In the genomic region with DNA sequence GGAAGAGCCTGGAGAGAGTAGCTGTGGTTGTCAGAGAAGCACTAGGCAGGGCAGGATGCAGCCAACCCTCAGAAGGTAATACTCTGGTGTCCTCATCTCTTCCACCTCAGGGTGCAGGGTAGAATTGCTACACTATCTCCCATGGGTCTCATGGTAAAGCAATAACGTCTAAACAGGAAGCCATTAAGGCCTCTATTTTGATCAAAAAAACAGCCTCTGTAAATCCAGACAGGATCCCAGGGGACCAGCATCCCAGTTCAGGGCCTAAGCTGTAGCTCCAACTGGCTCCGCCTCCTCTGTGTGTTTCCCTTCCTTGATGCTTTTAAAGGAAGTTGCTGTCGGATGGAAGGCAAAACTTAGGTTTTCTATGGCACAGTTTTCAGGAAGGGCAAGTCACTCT, we compare ENCODE assay signal across 15 cellular contexts.
"Had no signal": no experiment of that assay in that cellular context is flagged by ENCODE, and none has a peak within 500 bp of the region (broad histone marks: within the 10 kb centered on the region; RNA-seq: fewer than 3 reads in every experiment).

No MANE protein-coding gene starts in this region.

- H3K27ac ChIP-seq: brain microvascular endothelial cell had no signal

- H3K27me3 Mint-ChIP-seq: activated CD4-positive, alpha-beta memory T cell treated with anti-CD3 and anti-CD28 coated beads for 36 hours; type B pancreatic cell had no signal

- H3K36me3 ChIP-seq: brain microvascular endothelial cell had no signal

- H3K36me3 Mint-ChIP-seq: activated CD4-positive, alpha-beta memory T cell treated with anti-CD3 and anti-CD28 coated beads for 36 hours; activated naive CD8-positive, alpha-beta T cell; natural killer cell; stimulated activated effector memory CD8-positive, alpha-beta T cell treated with anti-CD3 and anti-CD28 coated beads, Interleukin-12 subunit alpha, Interleukin-12 subunit beta, amount 100 ng/mL, for 72 hours had no signal

- H3K4me3 Mint-ChIP-seq: activated CD4-positive, alpha-beta memory T cell treated with anti-CD3 and anti-CD28 coated beads for 36 hours; activated naive CD8-positive, alpha-beta T cell; endodermal cell; natural killer cell; stimulated activated effector memory CD8-positive, alpha-beta T cell treated with anti-CD3 and anti-CD28 coated beads, Interleukin-12 subunit alpha, Interleukin-12 subunit beta, amount 100 ng/mL, for 72 hours; type B pancreatic cell had no signal

- H3K27me3 ChIP-seq: brain microvascular endothelial cell had no signal

- H3K9me3 Mint-ChIP-seq: activated CD4-positive, alpha-beta memory T cell treated with anti-CD3 and anti-CD28 coated beads for 36 hours; endodermal cell; natural killer cell; stimulated activated effector memory CD8-positive, alpha-beta T cell treated with anti-CD3 and anti-CD28 coated beads, Interleukin-12 subunit alpha, Interleukin-12 subunit beta, amount 100 ng/mL, for 72 hours; type B pancreatic cell had no signal

- H3K27ac Mint-ChIP-seq: activated CD4-positive, alpha-beta memory T cell treated with anti-CD3 and anti-CD28 coated beads for 36 hours; activated naive CD8-positive, alpha-beta T cell; endodermal cell; natural killer cell; stimulated activated effector memory CD8-positive, alpha-beta T cell treated with anti-CD3 and anti-CD28 coated beads, Interleukin-12 subunit alpha, Interleukin-12 subunit beta, amount 100 ng/mL, for 72 hours; type B pancreatic cell had no signal

- H3K4me1 Mint-ChIP-seq: natural killer cell; stimulated activated effector memory CD8-positive, alpha-beta T cell treated with anti-CD3 and anti-CD28 coated beads, Interleukin-12 subunit alpha, Interleukin-12 subunit beta, amount 100 ng/mL, for 72 hours had no signal

- DNase-seq: activated CD4-positive, alpha-beta memory T cell treated with anti-CD3 and anti-CD28 coated beads for 36 hours; activated gamma-delta T cell; activated T-cell treated with anti-CD3 and anti-CD28 coated beads, Interleukin-2, amount 50 U/mL, for 48 hours; brain microvascular endothelial cell; cerebellar nuclear complex; endodermal cell; erythroblast; left colon; mammary epithelial cell; natural killer cell; nucleus accumbens; small intestine had no signal
